36 cellular contexts compared by ENCODE assay signal in genomic region chr6:169685860-169686259, GRCh38. TPM values are rescaled to one million over a fixed set of nuclear protein-coding genes. Genes with fewer than 3 reads are reported as not detected.
DNase-seq lines count a peak whose midpoint lies in the region; ATAC-seq, FAIRE-seq and TF ChIP-seq lines count a peak whose summit lies in the region.
"Had no signal": no experiment of that assay in that cellular context is flagged by ENCODE, and none has a peak within 500 bp of the region (broad histone marks: within the 10 kb centered on the region; RNA-seq: fewer than 3 reads in every experiment).

No MANE protein-coding gene starts in this region.

- POLR2A ChIA-PET in HepG2 (lab: Yijun Ruan, JAX) (no interaction called here), HEK293 (lab: Yijun Ruan, JAX) (no interaction called here), K562 (lab: Yijun Ruan, JAX) (interaction anchor here (1.0 kb wide), 1 partner anchor 16 kb away, joined by 4 read pairs; the partner anchor contains the start of gene C6orf120)

- H3K4me3 ChIP-seq in HepG2 (replicated peaks in 1 of 3; ENCODE audit: insufficient read depth in 1 of 3, low read depth in 2 of 3, low read length in 3 of 3), result no peak overlapping the region
- no peak overlapping the region for H3K4me3 ChIP-seq in right lobe of liver
- H3K4me3 ChIP-seq in HEK293 (ENCODE audit: low read depth, low read length), result no peak overlapping the region
- no peak overlapping the region for H3K4me3 ChIP-seq in K562
- peak overlapping the region; percentile 72 for H3K4me3 ChIP-seq in endodermal cell (ENCODE audit: low read length)
- H3K4me3 ChIP-seq: A549, BLaER1 had no signal

- CTCF ChIA-PET in HepG2 (lab: Yijun Ruan, JAX; ENCODE audit: low intra/inter-chr PET ratio, low total read pairs) (no interaction called here), HEK293 (lab: Yijun Ruan, JAX) (no interaction called here), K562 (lab: Yijun Ruan, JAX; ENCODE audit: low intra/inter-chr PET ratio) (no interaction called here)

- H3K9me3 ChIP-seq in HepG2 (ENCODE audit: low read length), result peaks cover 14% of the 10 kb centered on the region
- peaks cover 0 to 6% (median 1%) of the 10 kb centered on the region in 4 donors for H3K9me3 ChIP-seq in right lobe of liver
- no peaks in the 10 kb centered on the region for H3K9me3 ChIP-seq in HEK293 (ENCODE audit: control insufficient read depth, insufficient read depth, low read depth, low read length)
- peaks cover 5% of the 10 kb centered on the region; the same call in 1 of the 2 replicates for H3K9me3 ChIP-seq in K562 (replicated peaks; ENCODE audit: control insufficient read depth, insufficient read depth, low read depth, low read length)
- H3K9me3 ChIP-seq in endodermal cell (ENCODE audit: control insufficient read depth, low read length), result peaks cover 79% of the 10 kb centered on the region
- H3K9me3 ChIP-seq: BE2C had no signal

- H3K27me3 ChIP-seq in HepG2 (ENCODE audit: control insufficient read depth in 1 of 2, insufficient read depth in 2 of 2, low read length in 2 of 2), result no peaks in the 10 kb centered on the region
- no peaks in the 10 kb centered on the region for H3K27me3 ChIP-seq in right lobe of liver
- H3K27me3 ChIP-seq in K562 (ENCODE audit: control insufficient read depth in 2 of 2, insufficient read depth in 2 of 2, low read length in 2 of 2), result no peaks in the 10 kb centered on the region
- H3K27me3 ChIP-seq in endodermal cell (ENCODE audit: control insufficient read depth, insufficient read depth, low read length, poor library complexity, severe bottlenecking), result no peaks in the 10 kb centered on the region
- H3K27me3 ChIP-seq: BE2C; BLaER1; BLaER1 treated with 17β-estradiol and CSF1 and Interleukin-3, amounts not matched to agents 10 nM and 100 nM had no signal

- H3K27me3 Mint-ChIP-seq in endodermal cell (ENCODE audit: insufficient read depth), result no peaks in the 10 kb centered on the region
- H3K27me3 Mint-ChIP-seq: B cell; CD4-positive, alpha-beta memory T cell; CD4-positive, alpha-beta T cell; CD4-positive, CD25-positive, alpha-beta regulatory T cell; CD8-positive, alpha-beta memory T cell had no signal

- peak; percentile 57 for FAIRE-seq in HepG2 (lab: Jason Lieb, UNC)
- FAIRE-seq in K562 (lab: Jason Lieb, UNC), result no peak
- FAIRE-seq in frontal cortex (lab: Jason Lieb, UNC), result no peak
- FAIRE-seq: A549, D721Med had no signal

- H3K27ac ChIP-seq in HepG2 (ENCODE audit: extremely low read length, insufficient read depth, low read length), result no peak overlapping the region
- no peak overlapping the region for H3K27ac ChIP-seq in right lobe of liver
- no peak overlapping the region for H3K27ac ChIP-seq in HEK293 (ENCODE audit: extremely low read depth, low read depth, low read length)
- no peak overlapping the region for H3K27ac ChIP-seq in K562 (ENCODE audit: extremely low read depth, low read depth, low read length)
- H3K27ac ChIP-seq in endodermal cell (ENCODE audit: low read depth, low read length), result no peak overlapping the region
- H3K27ac ChIP-seq: 22Rv1; A549; BLaER1; BLaER1 treated with 17β-estradiol and CSF1 and Interleukin-3, amounts not matched to agents 10 nM and 100 nM; C4-2B had no signal

- H3K4me1 ChIP-seq in HepG2 (ENCODE audit: insufficient read depth, low read length) (no peaks in the 10 kb centered on the region), right lobe of liver (no peaks in the 10 kb centered on the region), HEK293 (ENCODE audit: control insufficient read depth, insufficient read depth, low read length) (no peaks in the 10 kb centered on the region), K562 (replicated peaks in 1 of 2; ENCODE audit: control insufficient read depth in 2 of 2, insufficient read depth in 2 of 2, low read length in 2 of 2) (no peaks in the 10 kb centered on the region), endodermal cell (ENCODE audit: control insufficient read depth, insufficient read depth, low read length) (no peaks in the 10 kb centered on the region)
- H3K4me1 ChIP-seq: BE2C, BLaER1 had no signal

- no peaks in the 10 kb centered on the region for H3K9me1 ChIP-seq in K562 (ENCODE audit: control insufficient read depth, insufficient read depth, low read length)

- no peaks in the 10 kb centered on the region for H3K4me1 Mint-ChIP-seq in endodermal cell

- 97% methylated on average over 2 of the region's 2 CpGs for WGBS in HepG2 (ENCODE audit: low lambda C conversion rate)
- WGBS in right lobe of liver (ENCODE audit: insufficient coverage, low coverage, low lambda C conversion rate, missing lambda C conversion rate), result 92% methylated on average over 2 of the region's 2 CpGs
- 63% methylated on average over 2 of the region's 2 CpGs for WGBS in K562 (ENCODE audit: insufficient coverage, low coverage, missing lambda C conversion rate)
- WGBS in endodermal cell (ENCODE audit: insufficient coverage in 1 of 2, insufficient read length in 1 of 2), 2 experiments, result 86 to 100% methylated on average over 1 to 2 of the region's 2 CpGs

- TF ChIP-seq RAD21 in HepG2 (CRISPR knock-in tag; IDR thresholded peaks at IDR 0.05) (no peak), K562 (CRISPR knock-in tag; conservative IDR thresholded peaks at IDR 0.05 in 1 of 2, IDR thresholded peaks at IDR 0.05 in 1 of 2) (no peak)

- H3K9ac ChIP-seq in HepG2 (ENCODE audit: insufficient read depth, low read depth, low read length), result no peak overlapping the region
- no peak overlapping the region for H3K9ac ChIP-seq in K562 (ENCODE audit: insufficient read depth in 1 of 2, low read depth in 2 of 2, low read length in 2 of 2)
- H3K9ac ChIP-seq in endodermal cell (ENCODE audit: extremely low read depth, low read length, poor library complexity, severe bottlenecking), result no peak overlapping the region
- H3K9ac ChIP-seq: BLaER1; BLaER1 treated with 17β-estradiol and CSF1 and Interleukin-3, amounts not matched to agents 10 nM and 100 nM had no signal

- H3K27ac Mint-ChIP-seq in endodermal cell, result no peak overlapping the region
- H3K27ac Mint-ChIP-seq: B cell; CD14-positive monocyte; CD4-positive, alpha-beta T cell; CD4-positive, CD25-positive, alpha-beta regulatory T cell; CD8-positive, alpha-beta memory T cell; CD8-positive, alpha-beta T cell had no signal

- intact Hi-C loops in HepG2 (cut with micrococcal nuclease; ENCODE audit: unreplicated experiment) (no loop called here), right lobe of liver (cut with DNase I) (no loop called here), K562 (cut with micrococcal nuclease) (no loop called here)

- H3K9me3 Mint-ChIP-seq in endodermal cell, result peaks cover 47% of the 10 kb centered on the region

- peaks cover 10 to 49% of the 10 kb centered on the region in 2 experiments for H3K36me3 ChIP-seq in HepG2 (replicated peaks in 1 of 2; ENCODE audit: control insufficient read depth in 1 of 2, insufficient read depth in 2 of 2, low read length in 2 of 2)
- H3K36me3 ChIP-seq in right lobe of liver, result peaks cover 0 to 5% (median 0%) of the 10 kb centered on the region in 4 donors
- H3K36me3 ChIP-seq in HEK293 (ENCODE audit: control insufficient read depth in 2 of 2, insufficient read depth in 1 of 2, low read length in 2 of 2), result peaks cover 16 to 87% of the 10 kb centered on the region in 2 experiments
- H3K36me3 ChIP-seq in K562 (ENCODE audit: control insufficient read depth, insufficient read depth, low read length), result peaks cover 49% of the 10 kb centered on the region
- H3K36me3 ChIP-seq in endodermal cell (ENCODE audit: control insufficient read depth, insufficient read depth, low read length), result peaks cover 90% of the 10 kb centered on the region

- TF ChIP-seq CTCF in HepG2 (CRISPR knock-in tag; IDR thresholded peaks at IDR 0.05) (no peak), right lobe of liver (IDR thresholded peaks at IDR 0.05) (no peak), HEK293 (tag by site-specific recombination; IDR thresholded peaks at IDR 0.05) (no peak), K562 (IDR thresholded peaks at IDR 0.05 in 2 of 3, conservative IDR thresholded peaks at IDR 0.05 in 1 of 3; ENCODE audit: insufficient read depth in 2 of 3, low read depth in 1 of 3, low read length in 3 of 3) (no peak), endodermal cell (conservative IDR thresholded peaks at IDR 0.05) (no peak)

- no peak for TF ChIP-seq EP300 in HepG2 (IDR thresholded peaks at IDR 0.05; ENCODE audit: low read depth in 2 of 2, low read length in 2 of 2)
- TF ChIP-seq EP300 in HepG2 (CRISPR knock-in tag; IDR thresholded peaks at IDR 0.05; ENCODE audit: borderline replicate concordance), result no peak
- TF ChIP-seq EP300 in K562 (IDR thresholded peaks at IDR 0.05; ENCODE audit: low read length), result no peak

- no peak overlapping the region for H3K4me3 Mint-ChIP-seq in endodermal cell
- H3K4me3 Mint-ChIP-seq: B cell; CD14-positive monocyte; CD4-positive, alpha-beta memory T cell; CD4-positive, alpha-beta T cell; CD4-positive, CD25-positive, alpha-beta regulatory T cell; CD8-positive, alpha-beta memory T cell; CD8-positive, alpha-beta T cell had no signal

- peaks cover 6% of the 10 kb centered on the region for H3K79me2 ChIP-seq in HepG2 (ENCODE audit: insufficient read depth, low read length)
- H3K79me2 ChIP-seq in K562 (ENCODE audit: control insufficient read depth, insufficient read depth, low read length), result peaks cover 3% of the 10 kb centered on the region; the same call in 1 of the 3 replicates

- BruUV-seq in HepG2 (replicated peaks; lab: Mats Ljungman, UMichigan) (no TSS peak), K562 (replicated peaks; lab: Mats Ljungman, UMichigan) (no TSS peak)

- H3K4me2 ChIP-seq in HepG2 (ENCODE audit: low read depth, low read length), result no peak overlapping the region
- H3K4me2 ChIP-seq in K562 (ENCODE audit: insufficient read depth, low read length), result no peak overlapping the region
- H3K4me2 ChIP-seq: A549; BLaER1; BLaER1 treated with 17β-estradiol and CSF1 and Interleukin-3, amounts not matched to agents 10 nM and 100 nM had no signal

- peaks cover 76% of the 10 kb centered on the region for H3K36me3 Mint-ChIP-seq in endodermal cell (ENCODE audit: low read depth)

- H2AFZ ChIP-seq in HepG2 (ENCODE audit: low read length) (no peak overlapping the region), K562 (ENCODE audit: low read depth, low read length) (no peak overlapping the region)

- in situ Hi-C loops in HepG2 (cut with HindIII; ENCODE audit: extremely low pct_ligation_motif_present, low pct_unique_long_range_greater_than_20kb), result loop anchor here (25.0 kb wide), 1 partner anchor 724 kb away; no protein-coding TSS in a partner anchor
- in situ Hi-C loops in K562 (cut with MboI), result no loop called here

- TF ChIP-seq POLR2A in HepG2 (IDR thresholded peaks at IDR 0.05; ENCODE audit: insufficient read depth in 1 of 2, low read depth in 2 of 2, low read length in 2 of 2) (no peak), right lobe of liver (IDR thresholded peaks at IDR 0.05) (no peak), K562 (conservative IDR thresholded peaks at IDR 0.05) (no peak)

- DNase-seq in HepG2 (ENCODE audit: low spot score) (no peak), right lobe of liver (no peak), K562 (ENCODE audit: extremely low read depth in 1 of 4, low spot score in 3 of 4) (no peak), endodermal cell (no peak), frontal cortex (ENCODE audit: low spot score in 2 of 2) (no peak), Ammon's horn (ENCODE audit: low spot score) (no peak), NCI-H1105 treated with DMSO at 0.1 percent for 48 hours (lab: John Stamatoyannopoulos, UW) (no peak)
- DNase-seq: 8988T; ACHN; AML-193; BE2C; C1 segment of cervical spinal cord; Caco-2; Calu3; CD4-positive, alpha-beta memory T cell; CD4-positive, alpha-beta T cell; CD4-positive, CD25-positive, alpha-beta regulatory T cell; CD8-positive, alpha-beta memory T cell; CD8-positive, alpha-beta T cell; COR-L47; DMS 273 treated with DMSO at 0.1 percent for 48 hours; DMS153; DMS53; DMS79; DMS79 treated with DMSO at 0.1 percent for 48 hours; DND-41; EL had no signal

- ATAC-seq in HepG2, result no peak
- no peak for ATAC-seq in right lobe of liver
- no peak for ATAC-seq in K562
- ATAC-seq: A549; CD8-positive, alpha-beta T cell had no signal

- no peaks in the 10 kb centered on the region; the same call in 1 of the 2 replicates for H4K20me1 ChIP-seq in HepG2 (ENCODE audit: insufficient read depth, low read length)
- H4K20me1 ChIP-seq in K562 (replicated peaks; ENCODE audit: control insufficient read depth, insufficient read depth, low read length), result no peaks in the 10 kb centered on the region
- H4K20me1 ChIP-seq: BLaER1; BLaER1 treated with 17β-estradiol and CSF1 and Interleukin-3, amounts not matched to agents 10 nM and 100 nM had no signal

RNA-seq across cellular contexts. Expression of gene WDR27, which starts 16.0 kb away (rescaled TPM):
- total RNA-seq in HepG2 (2016; rRNA removed; fragmentation: Illumina TruSeq; extraction: Trizol) (10.0 and 34.1 TPM in 2 replicates), right lobe of liver (10 to 100 TPM in 5 of 6 experiments, 1 to 10 TPM in 1; 8.2 to 26.8 (median 12.7) TPM), K562 (2014; rRNA removed) (33.9 and 37.4 TPM in 2 replicates), K562 (2014; rRNA removed; fragmentation: Illumina TruSeq; extraction: Trizol) (19.9 and 22.2 TPM in 2 replicates), K562 (2015; rRNA removed; fragmentation: Illumina TruSeq; extraction: Trizol) (20.4 TPM in 2 replicates), K562 (2021) (49.7 and 58.7 TPM in 2 replicates), endodermal cell (100 to 1,000 TPM in 1 of 2 donors, 10 to 100 TPM in 1; 94.4 to 110 TPM), frontal cortex (18.3 TPM)
- total RNA-seq in HepG2 (2016; cell fraction: cytosol; rRNA removed; fragmentation: Illumina TruSeq; extraction: Trizol; ENCODE audit: low read depth), result 45.3 and 45.5 TPM in 2 replicates
- 9.2 and 32.8 TPM in 2 replicates for total RNA-seq in HepG2 (2016; cell fraction: insoluble cytoplasmic fraction; rRNA removed; fragmentation: Illumina TruSeq; extraction: Trizol)
- total RNA-seq in HepG2 (2016; cell fraction: membrane; rRNA removed; fragmentation: Illumina TruSeq; extraction: Trizol), result 22.5 and 24.3 TPM in 2 replicates
- 87.3 and 93.1 TPM in 2 replicates for total RNA-seq in HepG2 (2016; cell fraction: nucleus; rRNA removed; fragmentation: Illumina TruSeq; extraction: Trizol)
- polyA plus RNA-seq in HepG2 (2011; rRNA removed) (80.3 and 95.6 TPM in 2 replicates), K562 (2011; rRNA removed) (77.2 and 85.6 TPM in 2 replicates), K562 (2014; fragmentation: Illumina TruSeq; extraction: Trizol) (22.7 and 23.3 TPM in 2 replicates), K562 (2014; fragmentation: Nextera tagmentation; extraction: Ambion mirVana) (1 to 10 TPM; 4.3 to 5.1 TPM), K562 (2014; rRNA removed) (61.2 and 71.8 TPM in 2 replicates)
- 17.7 and 20.8 TPM in 2 replicates for polyA plus RNA-seq in HepG2 (2011; cell fraction: cytosol; rRNA removed)
- 789 and 902 TPM in 2 replicates for polyA plus RNA-seq in HepG2 (2011; cell fraction: nucleus; rRNA removed)
- polyA plus RNA-seq in HepG2 (2012), result 44.5 and 48.4 TPM in 2 replicates
- polyA plus RNA-seq in HepG2 (2016; cell fraction: cytosol; fragmentation: Illumina TruSeq; extraction: Trizol; ENCODE audit: low read depth), result 0.87 and 1.0 TPM in 2 replicates
- polyA plus RNA-seq in HepG2 (2016; cell fraction: insoluble cytoplasmic fraction; fragmentation: Illumina TruSeq; extraction: Trizol; ENCODE audit: low read depth), result 5.7 and 6.2 TPM in 2 replicates
- polyA plus RNA-seq in HepG2 (2016; cell fraction: membrane; fragmentation: Illumina TruSeq; extraction: Trizol; ENCODE audit: low read depth), result 2.3 TPM in 2 replicates
- 145 and 151 TPM in 2 replicates for polyA plus RNA-seq in HepG2 (2016; cell fraction: nucleus; fragmentation: Illumina TruSeq; extraction: Trizol; ENCODE audit: insufficient read depth, low read depth)
- 26.5 and 83.9 TPM in 2 replicates for polyA minus RNA-seq in HepG2 (2011; rRNA and poly(A)+ RNA removed; ENCODE audit: low replicate concordance)
- 13.1 and 17.6 TPM in 2 replicates for polyA minus RNA-seq in HepG2 (2011; cell fraction: cytosol; rRNA and poly(A)+ RNA removed)
- polyA minus RNA-seq in HepG2 (2011; cell fraction: nucleus; rRNA and poly(A)+ RNA removed), result 330 and 337 TPM in 2 replicates
- total RNA-seq in K562 (2011; cell fraction: chromatin; rRNA removed; ENCODE audit: low replicate concordance), result 556 and 619 TPM in 2 replicates
- 297 and 303 TPM in 2 replicates for total RNA-seq in K562 (2011; cell fraction: nucleolus; rRNA removed)
- 373 and 427 TPM in 2 replicates for total RNA-seq in K562 (2011; cell fraction: nucleoplasm; rRNA removed)
- 33.4 and 42.3 TPM in 2 replicates for polyA plus RNA-seq in K562 (2011; cell fraction: cytosol; rRNA removed)
- polyA plus RNA-seq in K562 (2011; cell fraction: nucleus; rRNA removed), result 811 and 959 TPM in 2 replicates
- 30.5 and 38.0 TPM in 2 replicates for polyA plus RNA-seq in K562 (2012)
- 60.4 and 66.1 TPM in 2 replicates for polyA minus RNA-seq in K562 (2011; rRNA and poly(A)+ RNA removed)
- 23.3 and 36.5 TPM in 2 replicates for polyA minus RNA-seq in K562 (2011; cell fraction: cytosol; rRNA and poly(A)+ RNA removed)
- polyA minus RNA-seq in K562 (2011; cell fraction: nucleus; rRNA and poly(A)+ RNA removed), result 221 and 226 TPM in 2 replicates
- polyA plus RNA-seq in endodermal cell (2013, experiment 1 of 2), result 93.7 TPM
- polyA plus RNA-seq in endodermal cell (2013, experiment 2 of 2), result 75.1 TPM

RNA-seq across cellular contexts. Expression of gene C6orf120, which starts 16.1 kb away (rescaled TPM):
- 24.9 and 29.9 TPM in 2 replicates for total RNA-seq in HepG2 (2016; rRNA removed; fragmentation: Illumina TruSeq; extraction: Trizol)
- total RNA-seq in HepG2 (2016; cell fraction: cytosol; rRNA removed; fragmentation: Illumina TruSeq; extraction: Trizol; ENCODE audit: low read depth), result 8.5 and 9.9 TPM in 2 replicates
- total RNA-seq in HepG2 (2016; cell fraction: insoluble cytoplasmic fraction; rRNA removed; fragmentation: Illumina TruSeq; extraction: Trizol), result 23.9 and 28.1 TPM in 2 replicates
- total RNA-seq in HepG2 (2016; cell fraction: membrane; rRNA removed; fragmentation: Illumina TruSeq; extraction: Trizol), result 29.1 and 33.5 TPM in 2 replicates
- total RNA-seq in HepG2 (2016; cell fraction: nucleus; rRNA removed; fragmentation: Illumina TruSeq; extraction: Trizol), result 29.1 and 31.2 TPM in 2 replicates
- 21.4 and 21.7 TPM in 2 replicates for polyA plus RNA-seq in HepG2 (2011; rRNA removed)
- polyA plus RNA-seq in HepG2 (2011; cell fraction: cytosol; rRNA removed), result 15.0 and 17.3 TPM in 2 replicates
- polyA plus RNA-seq in HepG2 (2011; cell fraction: nucleus; rRNA removed), result 8.2 and 9.1 TPM in 2 replicates
- 31.3 and 32.1 TPM in 2 replicates for polyA plus RNA-seq in HepG2 (2012)
- polyA plus RNA-seq in HepG2 (2016; cell fraction: cytosol; fragmentation: Illumina TruSeq; extraction: Trizol; ENCODE audit: low read depth), result 11.4 and 15.3 TPM in 2 replicates
- 31.7 and 32.1 TPM in 2 replicates for polyA plus RNA-seq in HepG2 (2016; cell fraction: insoluble cytoplasmic fraction; fragmentation: Illumina TruSeq; extraction: Trizol; ENCODE audit: low read depth)
- 26.6 and 31.9 TPM in 2 replicates for polyA plus RNA-seq in HepG2 (2016; cell fraction: membrane; fragmentation: Illumina TruSeq; extraction: Trizol; ENCODE audit: low read depth)
- polyA plus RNA-seq in HepG2 (2016; cell fraction: nucleus; fragmentation: Illumina TruSeq; extraction: Trizol; ENCODE audit: insufficient read depth, low read depth), result 37.2 and 42.7 TPM in 2 replicates
- polyA minus RNA-seq in HepG2 (2011; rRNA and poly(A)+ RNA removed; ENCODE audit: low replicate concordance), result 3.5 and 28.2 TPM in 2 replicates
- 22.5 and 22.8 TPM in 2 replicates for polyA minus RNA-seq in HepG2 (2011; cell fraction: cytosol; rRNA and poly(A)+ RNA removed)
- 18.4 and 18.8 TPM in 2 replicates for polyA minus RNA-seq in HepG2 (2011; cell fraction: nucleus; rRNA and poly(A)+ RNA removed)
- 10 to 100 TPM; 17.2 to 38.2 (median 22.6) TPM for total RNA-seq in right lobe of liver
- 17.5 and 28.0 TPM in 2 replicates for total RNA-seq in K562 (2011; cell fraction: chromatin; rRNA removed; ENCODE audit: low replicate concordance)
- total RNA-seq in K562 (2011; cell fraction: nucleolus; rRNA removed), result 25.8 and 28.7 TPM in 2 replicates
- total RNA-seq in K562 (2011; cell fraction: nucleoplasm; rRNA removed), result 29.4 and 46.3 TPM in 2 replicates
- 43.5 and 47.6 TPM in 2 replicates for total RNA-seq in K562 (2014; rRNA removed)
- total RNA-seq in K562 (2014; rRNA removed; fragmentation: Illumina TruSeq; extraction: Trizol), result 37.2 and 40.8 TPM in 2 replicates
- total RNA-seq in K562 (2015; rRNA removed; fragmentation: Illumina TruSeq; extraction: Trizol), result 37.4 and 42.8 TPM in 2 replicates
- 44.9 and 49.7 TPM in 2 replicates for total RNA-seq in K562 (2021)
- polyA plus RNA-seq in K562 (2011; rRNA removed), result 23.2 and 32.6 TPM in 2 replicates
- polyA plus RNA-seq in K562 (2011; cell fraction: cytosol; rRNA removed), result 15.9 and 25.0 TPM in 2 replicates
- 14.4 and 18.9 TPM in 2 replicates for polyA plus RNA-seq in K562 (2011; cell fraction: nucleus; rRNA removed)
- 32.3 and 37.0 TPM in 2 replicates for polyA plus RNA-seq in K562 (2012)
- 33.2 and 36.3 TPM in 2 replicates for polyA plus RNA-seq in K562 (2014; fragmentation: Illumina TruSeq; extraction: Trizol)
- 1 to 10 TPM; 7.7 to 9.7 TPM for polyA plus RNA-seq in K562 (2014; fragmentation: Nextera tagmentation; extraction: Ambion mirVana)
- polyA plus RNA-seq in K562 (2014; rRNA removed), result 34.8 and 42.3 TPM in 2 replicates
- polyA minus RNA-seq in K562 (2011; rRNA and poly(A)+ RNA removed), result 21.8 and 21.9 TPM in 2 replicates
- polyA minus RNA-seq in K562 (2011; cell fraction: cytosol; rRNA and poly(A)+ RNA removed), result 16.1 and 16.3 TPM in 2 replicates
- 20.7 and 29.2 TPM in 2 replicates for polyA minus RNA-seq in K562 (2011; cell fraction: nucleus; rRNA and poly(A)+ RNA removed)
- total RNA-seq in endodermal cell, result 10 to 100 TPM; 24.0 to 29.7 TPM
- 36.7 TPM for polyA plus RNA-seq in endodermal cell (2013, experiment 1 of 2)
- 32.7 TPM for polyA plus RNA-seq in endodermal cell (2013, experiment 2 of 2)
- total RNA-seq in frontal cortex, result 26.9 TPM

RNA-seq across cellular contexts. Expression of gene PHF10, which starts 38.4 kb away (rescaled TPM):
- total RNA-seq in HepG2 (2016; rRNA removed; fragmentation: Illumina TruSeq; extraction: Trizol) (42.1 and 58.5 TPM in 2 replicates), right lobe of liver (10 to 100 TPM; 19.9 to 31.4 (median 25.0) TPM), K562 (2014; rRNA removed) (31.0 and 31.5 TPM in 2 replicates), K562 (2014; rRNA removed; fragmentation: Illumina TruSeq; extraction: Trizol) (47.2 and 51.7 TPM in 2 replicates), K562 (2015; rRNA removed; fragmentation: Illumina TruSeq; extraction: Trizol) (43.5 and 46.0 TPM in 2 replicates), K562 (2021) (55.3 and 55.5 TPM in 2 replicates), endodermal cell (10 to 100 TPM; 82.5 to 82.8 TPM), frontal cortex (22.4 TPM)
- 38.4 and 41.0 TPM in 2 replicates for total RNA-seq in HepG2 (2016; cell fraction: cytosol; rRNA removed; fragmentation: Illumina TruSeq; extraction: Trizol; ENCODE audit: low read depth)
- total RNA-seq in HepG2 (2016; cell fraction: insoluble cytoplasmic fraction; rRNA removed; fragmentation: Illumina TruSeq; extraction: Trizol), result 39.7 and 57.3 TPM in 2 replicates
- 63.2 and 66.3 TPM in 2 replicates for total RNA-seq in HepG2 (2016; cell fraction: membrane; rRNA removed; fragmentation: Illumina TruSeq; extraction: Trizol)
- total RNA-seq in HepG2 (2016; cell fraction: nucleus; rRNA removed; fragmentation: Illumina TruSeq; extraction: Trizol), result 70.6 and 78.5 TPM in 2 replicates
- polyA plus RNA-seq in HepG2 (2011; rRNA removed) (84.1 and 88.0 TPM in 2 replicates), K562 (2011; rRNA removed) (39.2 and 45.9 TPM in 2 replicates), K562 (2014; fragmentation: Illumina TruSeq; extraction: Trizol) (73.1 and 88.9 TPM in 2 replicates), K562 (2014; fragmentation: Nextera tagmentation; extraction: Ambion mirVana) (10 to 100 TPM; 23.9 to 24.0 TPM), K562 (2014; rRNA removed) (55.4 and 55.7 TPM in 2 replicates)
- 28.9 and 50.3 TPM in 2 replicates for polyA plus RNA-seq in HepG2 (2011; cell fraction: cytosol; rRNA removed)
- 115 and 149 TPM in 2 replicates for polyA plus RNA-seq in HepG2 (2011; cell fraction: nucleus; rRNA removed)
- polyA plus RNA-seq in HepG2 (2012), result 126 and 147 TPM in 2 replicates
- polyA plus RNA-seq in HepG2 (2016; cell fraction: cytosol; fragmentation: Illumina TruSeq; extraction: Trizol; ENCODE audit: low read depth), result 27.2 and 31.3 TPM in 2 replicates
- polyA plus RNA-seq in HepG2 (2016; cell fraction: insoluble cytoplasmic fraction; fragmentation: Illumina TruSeq; extraction: Trizol; ENCODE audit: low read depth), result 105 and 115 TPM in 2 replicates
- 54.1 and 57.5 TPM in 2 replicates for polyA plus RNA-seq in HepG2 (2016; cell fraction: membrane; fragmentation: Illumina TruSeq; extraction: Trizol; ENCODE audit: low read depth)
- polyA plus RNA-seq in HepG2 (2016; cell fraction: nucleus; fragmentation: Illumina TruSeq; extraction: Trizol; ENCODE audit: insufficient read depth, low read depth), result 176 and 187 TPM in 2 replicates
- polyA minus RNA-seq in HepG2 (2011; rRNA and poly(A)+ RNA removed; ENCODE audit: low replicate concordance), result 13.6 and 19.1 TPM in 2 replicates
- 38.1 and 47.9 TPM in 2 replicates for polyA minus RNA-seq in HepG2 (2011; cell fraction: cytosol; rRNA and poly(A)+ RNA removed)
- 131 and 155 TPM in 2 replicates for polyA minus RNA-seq in HepG2 (2011; cell fraction: nucleus; rRNA and poly(A)+ RNA removed)
- 25.9 and 85.9 TPM in 2 replicates for total RNA-seq in K562 (2011; cell fraction: chromatin; rRNA removed; ENCODE audit: low replicate concordance)
- 15.2 and 18.6 TPM in 2 replicates for total RNA-seq in K562 (2011; cell fraction: nucleolus; rRNA removed)
- 37.9 and 64.3 TPM in 2 replicates for total RNA-seq in K562 (2011; cell fraction: nucleoplasm; rRNA removed)
- polyA plus RNA-seq in K562 (2011; cell fraction: cytosol; rRNA removed), result 10.6 and 21.2 TPM in 2 replicates
- 28.4 and 50.3 TPM in 2 replicates for polyA plus RNA-seq in K562 (2011; cell fraction: nucleus; rRNA removed)
- polyA plus RNA-seq in K562 (2012), result 57.5 and 65.6 TPM in 2 replicates
- polyA minus RNA-seq in K562 (2011; rRNA and poly(A)+ RNA removed), result 33.4 and 40.6 TPM in 2 replicates
- polyA minus RNA-seq in K562 (2011; cell fraction: cytosol; rRNA and poly(A)+ RNA removed), result 16.5 and 19.0 TPM in 2 replicates
- 12.7 and 27.4 TPM in 2 replicates for polyA minus RNA-seq in K562 (2011; cell fraction: nucleus; rRNA and poly(A)+ RNA removed)
- polyA plus RNA-seq in endodermal cell (2013, experiment 1 of 2), result 74.8 TPM
- polyA plus RNA-seq in endodermal cell (2013, experiment 2 of 2), result 72.6 TPM

Comparison
In these comparisons a context has a peak if more than half of its experiments do, and no peak if none do; other contexts are left out.
1. Of the 241 proteins assayed by ChIP-seq in both HepG2 and K562: peak only in HepG2: none; only in K562: ZFP1; in both: none; in neither: 240.